ENCODE assay signal across 2 cellular contexts in genomic region chr4:109999513-109999912, GRCh38.
TF ChIP-seq lines count a peak whose summit lies in the region.

No MANE protein-coding gene starts in this region.

TF ChIP-seq in SK-N-SH treated with all-trans-retinoic acid at 6 μM for 48 hours, 23 proteins besides CTCF, POLR2A, EP300 and RAD21 (continued from another document):
- TF ChIP-seq TSHZ2 (CRISPR knock-in tag; IDR thresholded peaks at IDR 0.05) (no peak), ARNTL (CRISPR knock-in tag; IDR thresholded peaks at IDR 0.05; ENCODE audit: borderline replicate concordance, low read depth) (no peak), ZNF70 (CRISPR knock-in tag; IDR thresholded peaks at IDR 0.05) (no peak), CSDC2 (CRISPR knock-in tag; IDR thresholded peaks at IDR 0.05) (no peak), TOX (CRISPR knock-in tag; IDR thresholded peaks at IDR 0.05; ENCODE audit: borderline replicate concordance) (no peak), ZNF8 (CRISPR knock-in tag; IDR thresholded peaks at IDR 0.05) (no peak), BACH2 (CRISPR knock-in tag; IDR thresholded peaks at IDR 0.05; ENCODE audit: borderline replicate concordance) (no peak), ZC3H10 (CRISPR knock-in tag; IDR thresholded peaks at IDR 0.05) (no peak), ISL1 (CRISPR knock-in tag; IDR thresholded peaks at IDR 0.05) (no peak), PPARA (CRISPR knock-in tag; IDR thresholded peaks at IDR 0.05; ENCODE audit: borderline replicate concordance) (no peak), ZFP30 (CRISPR knock-in tag; IDR thresholded peaks at IDR 0.05) (no peak)

TF ChIP-seq in SK-N-SH, 30 proteins besides CTCF, POLR2A, EP300 and RAD21 (continued from another document):
- TF ChIP-seq GABPA (IDR thresholded peaks at IDR 0.05; ENCODE audit: low read depth) (no peak), TCF12 (IDR thresholded peaks at IDR 0.05) (no peak), FOXM1 (IDR thresholded peaks at IDR 0.05; ENCODE audit: low read depth) (no peak), RFX5 (IDR thresholded peaks at IDR 0.05; ENCODE audit: low read length) (no peak), SIN3A (IDR thresholded peaks at IDR 0.05; ENCODE audit: borderline replicate concordance, low read depth, low read length) (no peak), ELF1 (IDR thresholded peaks at IDR 0.05) (no peak), MXI1 (IDR thresholded peaks at IDR 0.05; ENCODE audit: low read depth, low read length) (no peak), GATA2 (CRISPR knock-in tag; IDR thresholded peaks at IDR 0.05) (no peak), NRF1 (IDR thresholded peaks at IDR 0.05; ENCODE audit: low read depth, low read length) (no peak), USF2 (IDR thresholded peaks at IDR 0.05; ENCODE audit: borderline replicate concordance, low read depth, low read length) (no peak), MEF2A (IDR thresholded peaks at IDR 0.05; ENCODE audit: borderline replicate concordance, low read depth) (no peak)
